In the genomic region with DNA sequence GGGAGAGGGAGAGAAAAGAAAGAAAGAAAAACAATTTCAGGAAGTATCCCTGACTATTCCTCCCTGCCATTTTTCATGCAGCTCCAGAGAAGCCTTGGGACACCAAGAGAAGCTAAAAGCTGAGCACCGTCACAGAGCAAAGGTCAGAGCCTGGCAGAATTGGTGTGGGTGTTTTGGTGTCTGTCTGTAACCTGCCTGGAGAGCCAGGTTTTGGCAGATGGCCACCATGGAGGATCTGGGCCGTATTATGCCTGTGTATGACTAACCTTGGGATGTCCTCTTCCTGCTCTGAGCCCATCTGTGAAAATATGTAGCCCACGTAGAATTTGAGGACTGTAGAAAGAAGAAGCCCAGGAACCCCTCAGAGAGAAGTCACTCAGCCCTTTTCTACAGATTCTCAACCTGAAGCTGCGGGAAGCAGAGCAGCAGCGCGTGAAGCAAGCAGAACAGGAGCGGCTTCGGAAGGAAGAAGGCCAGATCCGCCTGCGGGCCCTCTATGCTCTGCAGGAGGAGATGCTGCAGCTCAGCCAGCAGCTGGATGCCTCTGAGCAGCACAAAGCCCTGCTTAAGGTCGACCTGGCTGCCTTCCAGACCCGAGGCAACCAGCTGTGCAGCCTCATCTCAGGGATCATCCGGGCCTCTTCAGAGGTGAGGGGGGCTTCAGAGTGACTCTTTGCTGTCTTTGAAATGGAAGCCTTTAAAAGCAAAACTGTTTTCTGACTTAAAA, we compare ENCODE assay signal across 8 cellular contexts. TPM values are rescaled to one million over a fixed set of nuclear protein-coding genes. Genes with fewer than 3 reads are reported as not detected.
A peak's percentile ranks its signal among the peaks of the same experiment; 100 is the strongest.
DNase-seq lines count a peak whose midpoint lies in the region; ATAC-seq and FAIRE-seq lines count a peak whose summit lies in the region.

No MANE protein-coding gene starts in this region.

- H3K27ac ChIP-seq in BLaER1 treated with 17β-estradiol and CSF1 and Interleukin-3, amounts not matched to agents 10 nM and 100 nM: peak overlapping the region in 9 of 11 experiments; percentile 5 to 66 (median 40); a peak in 15 of 22 replicates
- H3K27ac ChIP-seq in mesodermal cell (ENCODE audit: low read depth, low read length, severe bottlenecking): peak overlapping the region; percentile 5

- peaks cover 0 to 7% (median 0%) of the 10 kb centered on the region in 11 experiments; a peak in 4 of 22 replicates for H4K20me1 ChIP-seq in BLaER1 treated with 17β-estradiol and CSF1 and Interleukin-3, amounts not matched to agents 10 nM and 100 nM

- H3K9me3 ChIP-seq in BLaER1 treated with 17β-estradiol and CSF1 and Interleukin-3, amounts not matched to agents 10 nM and 100 nM (replicated peaks in 1 of 11): peaks cover 3 to 14% (median 12%) of the 10 kb centered on the region in 11 experiments
- no peaks in the 10 kb centered on the region for H3K9me3 ChIP-seq in mesodermal cell (ENCODE audit: control insufficient read depth, low read length)

- peak overlapping the region; percentile 33 to 60 (median 54) for H3K4me2 ChIP-seq in BLaER1 treated with 17β-estradiol and CSF1 and Interleukin-3, amounts not matched to agents 10 nM and 100 nM

- peak overlapping the region in 8 of 11 experiments; percentile 10 to 58 (median 24); a peak in 10 of 22 replicates for H3K9ac ChIP-seq in BLaER1 treated with 17β-estradiol and CSF1 and Interleukin-3, amounts not matched to agents 10 nM and 100 nM

- H3K36me3 ChIP-seq in BLaER1 treated with 17β-estradiol and CSF1 and Interleukin-3, amounts not matched to agents 10 nM and 100 nM: peaks cover 86 to 98% (median 91%) of the 10 kb centered on the region in 11 experiments
- peaks cover 52% of the 10 kb centered on the region for H3K36me3 ChIP-seq in mesodermal cell (ENCODE audit: control insufficient read depth, insufficient read depth, low read length)

- no peak overlapping the region for H3K4me3 ChIP-seq in BLaER1 treated with 17β-estradiol and CSF1 and Interleukin-3, amounts not matched to agents 10 nM and 100 nM
- no peak overlapping the region for H3K4me3 ChIP-seq in mesodermal cell (ENCODE audit: extremely low read depth, insufficient read depth, low read length, poor library complexity, severe bottlenecking)

- intact Hi-C loops in activated T-helper 2 cell treated with anti-CD3 and anti-CD28 coated beads, Interferon-gamma antibody, Interleukin-2, Interleukin-4, amounts not matched to agents 10 μg/mL and 5 μg/mL and 100 μg/mL, durations not matched to agents 14 hours and 24 hours and 36 hours (cut with micrococcal nuclease): no loop called here

- DNase-seq in NCI-H1105 (lab: John Stamatoyannopoulos, UW) (peak; percentile 44), cerebellar cortex (ENCODE audit: low spot score) (peak; percentile 48), GDM1 (lab: John Stamatoyannopoulos, UW) (no peak), urothelium cell line (ENCODE audit: low spot score) (no peak)
- DNase-seq in activated T-helper 2 cell treated with anti-CD3 and anti-CD28 coated beads, Interferon-gamma antibody, Interleukin-2, Interleukin-4, amounts not matched to agents 10 μg/mL and 5 μg/mL and 100 μg/mL, durations not matched to agents 14 hours and 24 hours and 36 hours (ENCODE audit: low spot score): no peak

- H3K27me3 ChIP-seq in BLaER1 treated with 17β-estradiol and CSF1 and Interleukin-3, amounts not matched to agents 10 nM and 100 nM: no peaks in the 10 kb centered on the region

- H3K36me3 Mint-ChIP-seq in activated T-helper 2 cell treated with anti-CD3 and anti-CD28 coated beads, Interferon-gamma antibody, Interleukin-2, Interleukin-4, amounts not matched to agents 10 μg/mL and 5 μg/mL and 100 μg/mL, durations not matched to agents 14 hours and 24 hours and 36 hours (ENCODE audit: low read depth): peaks cover 67% of the 10 kb centered on the region

- no peaks in the 10 kb centered on the region for H3K9me3 Mint-ChIP-seq in activated T-helper 2 cell treated with anti-CD3 and anti-CD28 coated beads, Interferon-gamma antibody, Interleukin-2, Interleukin-4, amounts not matched to agents 10 μg/mL and 5 μg/mL and 100 μg/mL, durations not matched to agents 14 hours and 24 hours and 36 hours

- H3K4me3 Mint-ChIP-seq in activated T-helper 2 cell treated with anti-CD3 and anti-CD28 coated beads, Interferon-gamma antibody, Interleukin-2, Interleukin-4, amounts not matched to agents 10 μg/mL and 5 μg/mL and 100 μg/mL, durations not matched to agents 14 hours and 24 hours and 36 hours (ENCODE audit: low read depth): no peak overlapping the region

- ATAC-seq in GM21423 (IDR thresholded peaks at IDR 0.05; ENCODE audit: unreplicated experiment): no peak

- H3K4me1 ChIP-seq in BLaER1 treated with 17β-estradiol and CSF1 and Interleukin-3, amounts not matched to agents 10 nM and 100 nM: peaks cover 9 to 36% (median 28%) of the 10 kb centered on the region in 10 experiments; a peak in 19 of 20 replicates
- no peaks in the 10 kb centered on the region for H3K4me1 ChIP-seq in mesodermal cell (ENCODE audit: control insufficient read depth, insufficient read depth, low read length, poor library complexity, severe bottlenecking)

- no peak for FAIRE-seq in urothelium cell line (lab: Jason Lieb, UNC)

- H3K4me1 Mint-ChIP-seq in activated T-helper 2 cell treated with anti-CD3 and anti-CD28 coated beads, Interferon-gamma antibody, Interleukin-2, Interleukin-4, amounts not matched to agents 10 μg/mL and 5 μg/mL and 100 μg/mL, durations not matched to agents 14 hours and 24 hours and 36 hours (ENCODE audit: low read depth): no peaks in the 10 kb centered on the region

- no peaks in the 10 kb centered on the region for H3K27me3 Mint-ChIP-seq in activated T-helper 2 cell treated with anti-CD3 and anti-CD28 coated beads, Interferon-gamma antibody, Interleukin-2, Interleukin-4, amounts not matched to agents 10 μg/mL and 5 μg/mL and 100 μg/mL, durations not matched to agents 14 hours and 24 hours and 36 hours (ENCODE audit: low read depth)

- 65 to 70% methylated on average over 12 of the region's 13 CpGs for WGBS in mesodermal cell (ENCODE audit: insufficient coverage in 2 of 2), 2 experiments

- H3K27ac Mint-ChIP-seq in activated T-helper 2 cell treated with anti-CD3 and anti-CD28 coated beads, Interferon-gamma antibody, Interleukin-2, Interleukin-4, amounts not matched to agents 10 μg/mL and 5 μg/mL and 100 μg/mL, durations not matched to agents 14 hours and 24 hours and 36 hours: no peak overlapping the region

RNA-seq across cellular contexts. Expression of gene GLE1, which starts 18.8 kb away (rescaled TPM):
- 14.9 TPM for polyA plus RNA-seq in mesodermal cell (2013, experiment 1 of 2)
- polyA plus RNA-seq in mesodermal cell (2013, experiment 2 of 2): 16.2 TPM
- total RNA-seq in activated T-helper 2 cell treated with anti-CD3 and anti-CD28 coated beads, Interferon-gamma antibody, Interleukin-2, Interleukin-4, amounts not matched to agents 10 μg/mL and 5 μg/mL and 100 μg/mL, durations not matched to agents 14 hours and 24 hours and 36 hours: 56.0 and 57.5 TPM in 2 replicates

RNA-seq across cellular contexts. Expression of gene SPTAN1, which starts 29.0 kb away (rescaled TPM):
- 165 TPM for polyA plus RNA-seq in mesodermal cell (2013, experiment 1 of 2)
- polyA plus RNA-seq in mesodermal cell (2013, experiment 2 of 2): 138 TPM
- total RNA-seq in activated T-helper 2 cell treated with anti-CD3 and anti-CD28 coated beads, Interferon-gamma antibody, Interleukin-2, Interleukin-4, amounts not matched to agents 10 μg/mL and 5 μg/mL and 100 μg/mL, durations not matched to agents 14 hours and 24 hours and 36 hours: 286 and 303 TPM in 2 replicates

Comparison
In these comparisons a context has a peak if more than half of its experiments do, and no peak if none do; other contexts are left out.
1. DNase-seq: peak in NCI-H1105 (single experiment) and cerebellar cortex (single experiment); none in activated T-helper 2 cell treated with anti-CD3 and anti-CD28 coated beads, Interferon-gamma antibody, Interleukin-2, Interleukin-4, amounts not matched to agents 10 μg/mL and 5 μg/mL and 100 μg/mL, durations not matched to agents 14 hours and 24 hours and 36 hours (single experiment), GDM1 (single experiment) and urothelium cell line (single experiment).